In genomic region chr2:186485871-186486650, GRCh38 we compare ENCODE assay signal across 8 cellular contexts.
DNase-seq lines count a peak whose midpoint lies in the region; ATAC-seq and TF ChIP-seq lines count a peak whose summit lies in the region.

Gene ZC3H15, plus strand, starts transcription at chr2:186486260. Its CDS starts 123 bp downstream, at chr2:186486383.

- TF ChIP-seq POLR2A in GM19193 (IDR thresholded peaks at IDR 0.05; ENCODE audit: extremely low read depth, insufficient read depth, insufficient read length) = peak; percentile 95

- ATAC-seq in HG03439 (IDR thresholded peaks at IDR 0.05; ENCODE audit: unreplicated experiment) = peak; percentile 91

- H3K27ac ChIP-seq in cingulate gyrus (ENCODE audit: low read depth, low read length) = peak within 1 kb of the TSS; percentile 89

- DNase-seq in Ammon's horn (ENCODE audit: low spot score) (peak; percentile 97), NCI-H524 treated with DMSO at 0.1 percent for 48 hours (lab: John Stamatoyannopoulos, UW) (peak; percentile 72), kidney glomerular epithelial cell (lab: John Stamatoyannopoulos, UW) (peak; percentile 92)
- peak; percentile 94 to 96 for DNase-seq in activated CD4-positive, alpha-beta T cell treated with anti-CD3 and anti-CD28 coated beads for 4 hours
- DNase-seq in stimulated activated CD4-positive, alpha-beta T cell treated with anti-CD3 and anti-CD28 coated beads, Interleukin-1b, Interleukin-23, amount 100 ng/mL, for 1 hour (ENCODE audit: low read depth in 2 of 2) = peak; percentile 83 to 89

Comparison
In these comparisons a context has a peak if more than half of its experiments do, and no peak if none do; other contexts are left out.
1. Peak in every context shown above with its lines: DNase-seq, ATAC-seq and H3K27ac ChIP-seq.